8 cellular contexts compared by ENCODE assay signal in genomic region chr1:94819945-94820746, GRCh38. TPM values are rescaled to one million over a fixed set of nuclear protein-coding genes. Genes with fewer than 3 reads are reported as not detected.
DNase-seq lines count a peak whose midpoint lies in the region; ATAC-seq and TF ChIP-seq lines count a peak whose summit lies in the region.

Gene SLC44A3 (plus strand): TSS chr1:94820357. CDS start chr1:94820452, 95 bp downstream.

- H3K27ac ChIP-seq in IMR-90 (ENCODE audit: insufficient read depth, low read length) (peak within 1 kb of the TSS; percentile 40), esophagus (ENCODE audit: low read depth in 2 of 2, low read length in 1 of 2) (peak within 1 kb of the TSS; percentile 57 to 70), muscle layer of duodenum (ENCODE audit: low read length) (peak within 1 kb of the TSS; percentile 70), upper lobe of right lung (peak within 1 kb of the TSS; percentile 73)

- 0 out of 2 replicates have a peak, but pooled peaks cover 2% of the 10 kb centered on the region for H3K4me1 ChIP-seq in IMR-90 (ENCODE audit: control insufficient read depth, insufficient read depth, low read length)
- H3K4me1 ChIP-seq in esophagus (ENCODE audit: control insufficient read depth in 2 of 2, insufficient read depth in 2 of 2, low read length in 1 of 2): peaks cover 3 to 7% of the 10 kb centered on the region in 2 donors
- no peaks in the 10 kb centered on the region for H3K4me1 ChIP-seq in muscle layer of duodenum (ENCODE audit: control insufficient read depth in 1 of 2, insufficient read depth in 2 of 2, low read length in 2 of 2)
- peaks cover 15% of the 10 kb centered on the region for H3K4me1 ChIP-seq in upper lobe of right lung

- H3K27ac Mint-ChIP-seq in activated B cell treated with CpG ODN at 0.5 μM for 24 hours: no peak within 1 kb of the TSS

- CTCF ChIA-PET in IMR-90 (lab: Yijun Ruan, JAX) (no interaction called here), activated B cell treated with CpG ODN at 0.5 μM for 24 hours (lab: Charles Lee) (interaction anchor here (1.1 kb wide), 1 partner anchor 356 kb away, joined by 3 read pairs; no protein-coding TSS in a partner anchor)

- WGBS in IMR-90 (ENCODE audit: extremely low coverage in 2 of 2, insufficient read length in 1 of 2), 2 experiments: 1% methylated on average over 17 of the region's 77 CpGs; no CpG with 5 or more reads in 1 of the 2 experiments
- 1 to 2% methylated on average over 54 to 77 of the region's 77 CpGs for WGBS in esophagus, 2 donors

- H3K56ac ChIP-seq in IMR-90 (ENCODE audit: extremely low read depth, insufficient read depth, low read length): no peak within 1 kb of the TSS

- no peaks in the 10 kb centered on the region for H3K79me1 ChIP-seq in IMR-90 (ENCODE audit: low read depth in 1 of 2, low read length in 2 of 2)

- no peaks in the 10 kb centered on the region for H3K36me3 Mint-ChIP-seq in activated B cell treated with CpG ODN at 0.5 μM for 24 hours (ENCODE audit: low read depth)

- H3K4me3 Mint-ChIP-seq in activated B cell treated with CpG ODN at 0.5 μM for 24 hours: peak within 1 kb of the TSS; percentile 46

- H3K4me1 Mint-ChIP-seq in activated B cell treated with CpG ODN at 0.5 μM for 24 hours: peaks cover 10% of the 10 kb centered on the region

- H3K14ac ChIP-seq in IMR-90 (replicated peaks; ENCODE audit: low read depth, low read length): peak within 1 kb of the TSS; percentile 38

- peaks cover 46% of the 10 kb centered on the region for H3K27me3 Mint-ChIP-seq in activated B cell treated with CpG ODN at 0.5 μM for 24 hours

- H2AK5ac ChIP-seq in IMR-90 (ENCODE audit: low read depth, low read length): no peak within 1 kb of the TSS

- H3K27me3 ChIP-seq in IMR-90 (ENCODE audit: control insufficient read depth, insufficient read depth, low read length) (peaks cover 21% of the 10 kb centered on the region), esophagus (ENCODE audit: control insufficient read depth in 1 of 2, insufficient read depth in 2 of 2, low read length in 2 of 2) (no peaks in the 10 kb centered on the region), muscle layer of duodenum (ENCODE audit: low read depth, low read length) (peaks cover 4% of the 10 kb centered on the region), upper lobe of right lung (peaks cover 12% of the 10 kb centered on the region)

- H3K36me3 ChIP-seq in IMR-90 (ENCODE audit: control insufficient read depth, insufficient read depth, low read length) (no peaks in the 10 kb centered on the region), esophagus (ENCODE audit: control insufficient read depth in 2 of 2, insufficient read depth in 2 of 2, low read length in 1 of 2) (no peaks in the 10 kb centered on the region), muscle layer of duodenum (ENCODE audit: control insufficient read depth in 1 of 2, insufficient read depth in 2 of 2, low read length in 2 of 2) (no peaks in the 10 kb centered on the region), upper lobe of right lung (no peaks in the 10 kb centered on the region)

- peaks cover 6% of the 10 kb centered on the region; the same call in 1 of the 2 replicates for H3K9me1 ChIP-seq in IMR-90 (ENCODE audit: insufficient read depth, low read length)

- DNase-seq in Daoy (ENCODE audit: low read depth) (peak; percentile 71), IMR-90 (peak; percentile 24), activated B cell treated with CpG ODN at 0.5 μM for 24 hours (no peak), upper lobe of right lung (peak; percentile 85)

- peak within 1 kb of the TSS; percentile 78 for H3K4me2 ChIP-seq in IMR-90 (ENCODE audit: low read depth, low read length)

- no peak for TF ChIP-seq POLR2A in IMR-90 (IDR thresholded peaks at IDR 0.05; ENCODE audit: low read depth, low read length)

- peak within 1 kb of the TSS; percentile 60; the same call in 1 of the 2 replicates for H4K5ac ChIP-seq in IMR-90 (ENCODE audit: low read depth, low read length)

- peak within 1 kb of the TSS; percentile 61 for H3K4ac ChIP-seq in IMR-90 (ENCODE audit: low read depth, low read length)

- intact Hi-C loops in IMR-90 (cut with micrococcal nuclease) (no loop called here), activated B cell treated with CpG ODN at 0.5 μM for 24 hours (cut with micrococcal nuclease) (no loop called here), upper lobe of right lung (cut with DNase I) (no loop called here)

- H3K23ac ChIP-seq in IMR-90 (ENCODE audit: low read depth, low read length): peak within 1 kb of the TSS; percentile 89

- in situ Hi-C loops in IMR-90 (cut with MboI; ENCODE audit: low sequenced_read_pairs): loop anchor here (25.0 kb wide), 1 partner anchor 758 kb away; no protein-coding TSS in a partner anchor

- H4K91ac ChIP-seq in IMR-90 (ENCODE audit: insufficient read depth, low read depth, low read length): peak within 1 kb of the TSS; percentile 43; the same call in 1 of the 2 replicates

- peak within 1 kb of the TSS; percentile 57 for H3K9ac ChIP-seq in IMR-90 (ENCODE audit: low read depth, low read length)

- H2AFZ ChIP-seq in IMR-90 (replicated peaks; ENCODE audit: low read length, poor library complexity): peak within 1 kb of the TSS; percentile 98

- peak within 1 kb of the TSS; percentile 62; the same call in 2 of the 3 replicates for H2BK15ac ChIP-seq in IMR-90 (ENCODE audit: low read depth, low read length)

- peaks cover 2% of the 10 kb centered on the region for H3K9me3 Mint-ChIP-seq in activated B cell treated with CpG ODN at 0.5 μM for 24 hours

- peak; percentile 99 for ATAC-seq in IMR-90 (ENCODE audit: low read depth)
- peak; percentile 56 for ATAC-seq in activated B cell treated with CpG ODN at 0.5 μM for 24 hours (ENCODE audit: low read depth)
- ATAC-seq in upper lobe of right lung: peak; percentile 96
- no peak for ATAC-seq in HG03135 (IDR thresholded peaks at IDR 0.05; ENCODE audit: unreplicated experiment)
- no peak for ATAC-seq in HG03457 (IDR thresholded peaks at IDR 0.05; ENCODE audit: unreplicated experiment)

- POLR2A ChIA-PET in IMR-90 (lab: Charles Lee; ENCODE audit: unreplicated experiment) (no interaction called here), activated B cell treated with CpG ODN at 0.5 μM for 24 hours (lab: Charles Lee) (no interaction called here)

- 0 out of 2 replicates have a peak, but pooled peaks have one; percentile 19 for TF ChIP-seq RAD21 in IMR-90 (IDR thresholded peaks at IDR 0.05; ENCODE audit: low read length)

- dilution Hi-C loops in IMR-90 (cut with HindIII; ENCODE audit: low sequenced_read_pairs, unreplicated experiment): no loop called here

- H2BK20ac ChIP-seq in IMR-90 (ENCODE audit: low read depth, low read length): peak within 1 kb of the TSS; percentile 3; the same call in 1 of the 2 replicates

- no peak within 1 kb of the TSS for H2BK5ac ChIP-seq in IMR-90 (ENCODE audit: low read depth, low read length, poor library complexity, severe bottlenecking)

- no TSS peak for BruUV-seq in IMR-90 (replicated peaks; lab: Mats Ljungman, UMichigan)

- H3K9me3 ChIP-seq in IMR-90 (ENCODE audit: control insufficient read depth, insufficient read depth, low read length) (no peaks in the 10 kb centered on the region), esophagus (ENCODE audit: control insufficient read depth in 2 of 2, insufficient read depth in 1 of 2, low read depth in 1 of 2, low read length in 1 of 2) (no peaks in the 10 kb centered on the region), muscle layer of duodenum (ENCODE audit: control insufficient read depth in 1 of 2, low read length in 2 of 2) (no peaks in the 10 kb centered on the region), upper lobe of right lung (no peaks in the 10 kb centered on the region)

- peak within 1 kb of the TSS; percentile 10; the same call in 1 of the 2 replicates for H3K18ac ChIP-seq in IMR-90 (ENCODE audit: low read depth, low read length)

- H2AK9ac ChIP-seq in IMR-90 (replicated peaks; ENCODE audit: low read depth, low read length, poor library complexity): peak within 1 kb of the TSS; percentile 57

- H3K4me3 ChIP-seq in IMR-90 (ENCODE audit: insufficient read depth, low read depth, low read length): peak within 1 kb of the TSS; percentile 70
- H3K4me3 ChIP-seq in esophagus (ENCODE audit: low read depth in 1 of 2, low read length in 2 of 2): peak within 1 kb of the TSS; percentile 66 to 72
- H3K4me3 ChIP-seq in muscle layer of duodenum (ENCODE audit: low read depth in 1 of 2, low read length in 2 of 2): peak within 1 kb of the TSS; percentile 64 to 73
- H3K4me3 ChIP-seq in upper lobe of right lung: peak within 1 kb of the TSS; percentile 66

- TF ChIP-seq CTCF in IMR-90 (conservative IDR thresholded peaks at IDR 0.05; ENCODE audit: low read depth, low read length) (peak; percentile 44), activated B cell treated with CpG ODN at 0.5 μM for 24 hours (IDR thresholded peaks at IDR 0.05) (no peak), upper lobe of right lung (IDR thresholded peaks at IDR 0.05) (peak; percentile 28)

- H4K8ac ChIP-seq in IMR-90 (ENCODE audit: low read depth in 2 of 2, low read length in 2 of 2): peak within 1 kb of the TSS; percentile 15 to 79; a peak in 3 of 4 replicates

- H2BK120ac ChIP-seq in IMR-90 (ENCODE audit: low read depth, low read length): peak within 1 kb of the TSS; percentile 41

- no peaks in the 10 kb centered on the region for H4K20me1 ChIP-seq in IMR-90 (ENCODE audit: insufficient read depth, low read length)

TF ChIP-seq in IMR-90, 13 proteins besides CTCF, POLR2A, EP300 and RAD21:
- TF ChIP-seq MXI1 (IDR thresholded peaks at IDR 0.05; ENCODE audit: borderline replicate concordance, low read depth, low read length) (0 out of 2 replicates have a peak, but pooled peaks have one; percentile 14), FOS (IDR thresholded peaks at IDR 0.05; ENCODE audit: low read depth, low read length) (no peak), MAZ (IDR thresholded peaks at IDR 0.05; ENCODE audit: borderline replicate concordance, low read depth, low read length) (0 out of 2 replicates have a peak, but pooled peaks have one; percentile 41), SMC3 (IDR thresholded peaks at IDR 0.05; ENCODE audit: low read depth, low read length) (peak; percentile 25), RFX5 (IDR thresholded peaks at IDR 0.05; ENCODE audit: low read depth, low read length) (no peak), RCOR1 (IDR thresholded peaks at IDR 0.05; ENCODE audit: insufficient replicate concordance, low read length) (no peak)

RNA-seq across cellular contexts. Expression of gene SLC44A3, which starts in this region (rescaled TPM):
- total RNA-seq in Daoy (2014; rRNA removed; shearing (Covaris generic)): 0.09 and 0.80 TPM in 2 replicates
- 0.54 and 0.56 TPM in 2 replicates for total RNA-seq in IMR-90 (2012; rRNA removed)
- 0.29 and 0.31 TPM in 2 replicates for polyA plus RNA-seq in IMR-90 (2012; rRNA removed)
- polyA plus RNA-seq in IMR-90 (2012; cell fraction: cytosol; rRNA removed): 0.09 and 0.24 TPM in 2 replicates
- polyA plus RNA-seq in IMR-90 (2012; cell fraction: nucleus; rRNA removed; ENCODE audit: low replicate concordance): 0.13 and 0.58 TPM in 2 replicates
- not detected in 2 replicates for total RNA-seq in activated B cell treated with CpG ODN at 0.5 μM for 24 hours
- 1 to 10 TPM; 7.0 to 7.4 TPM for polyA plus RNA-seq in esophagus
- total RNA-seq in upper lobe of right lung: 31.6 TPM

Comparison
In these comparisons a context has a peak if more than half of its experiments do, and no peak if none do; other contexts are left out.
1. RNA of gene SLC44A3 (total RNA-seq): 31.6 TPM in upper lobe of right lung (single experiment); 0.09 to 0.80 TPM in Daoy, 0.54 to 0.56 TPM in IMR-90 and not detected in activated B cell treated with CpG ODN at 0.5 μM for 24 hours; every median in the first group is over 10 times any median in the second.
2. Peak in DNase-seq in Daoy; RNA of the gene not detected or under 1 TPM.
3. Peak in DNase-seq, ATAC-seq, H3K4me3 ChIP-seq, H3K27ac ChIP-seq, H3K9ac ChIP-seq and H3K4me2 ChIP-seq in IMR-90; RNA of the gene not detected or under 1 TPM.
4. Peak in ATAC-seq in activated B cell treated with CpG ODN at 0.5 μM for 24 hours; RNA of the gene not detected or under 1 TPM.
5. Peak in every context shown above with its lines, with median percentiles within 50 percentile points of each other: H3K27ac ChIP-seq and H3K4me3 ChIP-seq.